In genomic region chr1:178124115-178124514, GRCh38 we compare ENCODE assay signal across 23 cellular contexts. TPM values are rescaled to one million over a fixed set of nuclear protein-coding genes. Genes with fewer than 3 reads are reported as not detected.
"Had no signal": no experiment of that assay in that cellular context is flagged by ENCODE, and none has a peak within 500 bp of the region (broad histone marks: within the 10 kb centered on the region; RNA-seq: fewer than 3 reads in every experiment).

No MANE protein-coding gene starts in this region.

- H3K4me3 ChIP-seq: colonic mucosa, gastroesophageal sphincter, heart left ventricle had no signal

- H3K9me3 ChIP-seq: colonic mucosa, gastroesophageal sphincter, heart left ventricle had no signal

- H3K4me1 Mint-ChIP-seq: activated CD4-positive, alpha-beta T cell treated with anti-CD3 and anti-CD28 coated beads, Interleukin-2, amount 10 ng/mL, durations not matched to agents 7 days and 5 days; activated naive CD4-positive, alpha-beta T cell treated with anti-CD3 and anti-CD28 coated beads, Interleukin-2, amount 10 ng/mL, durations not matched to agents 7 days and 5 days; activated naive CD8-positive, alpha-beta T cell treated with anti-CD3 and anti-CD28 coated beads, Interleukin-2, amount 50 U/mL, for 24 hours; central memory CD8-positive, alpha-beta T cell had no signal

- H3K27me3 Mint-ChIP-seq: activated CD4-positive, alpha-beta T cell treated with anti-CD3 and anti-CD28 coated beads, Interleukin-2, amount 10 ng/mL, durations not matched to agents 7 days and 5 days; activated naive CD4-positive, alpha-beta T cell treated with anti-CD3 and anti-CD28 coated beads, Interleukin-2, amount 10 ng/mL, durations not matched to agents 7 days and 5 days; activated naive CD8-positive, alpha-beta T cell treated with anti-CD3 and anti-CD28 coated beads, Interleukin-2, amount 50 U/mL, for 24 hours; brain; central memory CD8-positive, alpha-beta T cell had no signal

- H3K27ac ChIP-seq: colonic mucosa, gastroesophageal sphincter had no signal

- H3K36me3 ChIP-seq: colonic mucosa, gastroesophageal sphincter, heart left ventricle had no signal

- H3K4me1 ChIP-seq: colonic mucosa had no signal

- H3K27ac Mint-ChIP-seq: activated CD4-positive, alpha-beta T cell treated with anti-CD3 and anti-CD28 coated beads, Interleukin-2, amount 10 ng/mL, durations not matched to agents 7 days and 5 days; activated CD8-positive, alpha-beta T cell treated with anti-CD3 and anti-CD28 coated beads, Interleukin-2, amount 10 ng/mL, durations not matched to agents 7 days and 5 days; activated naive CD4-positive, alpha-beta T cell treated with anti-CD3 and anti-CD28 coated beads, Interleukin-2, amount 10 ng/mL, durations not matched to agents 7 days and 5 days; activated naive CD8-positive, alpha-beta T cell treated with anti-CD3 and anti-CD28 coated beads, Interleukin-2, amount 50 U/mL, for 24 hours; brain; nephron; T-helper 2 cell treated with Interferon-gamma antibody and Interleukin-4, amounts not matched to agents 5 μg/mL and 100 μg/mL, for 36 hours had no signal

- ATAC-seq: activated CD8-positive, alpha-beta T cell treated with anti-CD3 and anti-CD28 coated beads, Interleukin-2, amount 10 ng/mL, durations not matched to agents 7 days and 5 days; activated naive CD8-positive, alpha-beta T cell treated with anti-CD3 and anti-CD28 coated beads, Interleukin-2, amount 50 U/mL, for 24 hours; activated T-cell treated with anti-CD3 and anti-CD28 coated beads, Interleukin-2, amount 50 U/mL, for 4 hours; esophagus mucosa; gastroesophageal sphincter; heart left ventricle had no signal

- H3K9me3 Mint-ChIP-seq: activated CD4-positive, alpha-beta T cell treated with anti-CD3 and anti-CD28 coated beads, Interleukin-2, amount 10 ng/mL, durations not matched to agents 7 days and 5 days; activated naive CD4-positive, alpha-beta T cell treated with anti-CD3 and anti-CD28 coated beads, Interleukin-2, amount 10 ng/mL, durations not matched to agents 7 days and 5 days; activated naive CD8-positive, alpha-beta T cell treated with anti-CD3 and anti-CD28 coated beads, Interleukin-2, amount 50 U/mL, for 24 hours; activated T-cell treated with anti-CD3 and anti-CD28 coated beads, Interleukin-2, amount 50 U/mL, for 4 hours; central memory CD8-positive, alpha-beta T cell; T-helper 2 cell treated with Interferon-gamma antibody and Interleukin-4, amounts not matched to agents 5 μg/mL and 100 μg/mL, for 36 hours had no signal

- H3K4me3 Mint-ChIP-seq: activated CD4-positive, alpha-beta T cell treated with anti-CD3 and anti-CD28 coated beads, Interleukin-2, amount 10 ng/mL, durations not matched to agents 7 days and 5 days; activated CD8-positive, alpha-beta T cell treated with anti-CD3 and anti-CD28 coated beads, Interleukin-2, amount 10 ng/mL, durations not matched to agents 7 days and 5 days; activated naive CD4-positive, alpha-beta T cell treated with anti-CD3 and anti-CD28 coated beads, Interleukin-2, amount 10 ng/mL, durations not matched to agents 7 days and 5 days; activated naive CD8-positive, alpha-beta T cell treated with anti-CD3 and anti-CD28 coated beads, Interleukin-2, amount 50 U/mL, for 24 hours; activated T-cell treated with anti-CD3 and anti-CD28 coated beads, Interleukin-2, amount 50 U/mL, for 4 hours; brain; central memory CD8-positive, alpha-beta T cell; nephron; T-helper 2 cell treated with Interferon-gamma antibody and Interleukin-4, amounts not matched to agents 5 μg/mL and 100 μg/mL, for 36 hours had no signal

- H3K27me3 ChIP-seq: colonic mucosa, gastroesophageal sphincter, heart left ventricle had no signal

- DNase-seq: activated CD4-positive, alpha-beta T cell treated with anti-CD3 and anti-CD28 coated beads, Interleukin-2, amount 10 ng/mL, durations not matched to agents 7 days and 5 days; activated CD4-positive, CD25-positive, alpha-beta regulatory T cell; activated CD8-positive, alpha-beta memory T cell treated with anti-CD3 and anti-CD28 coated beads, Interleukin-2, amount 50 U/mL, for 4 hours; activated CD8-positive, alpha-beta T cell treated with anti-CD3 and anti-CD28 coated beads, Interleukin-2, amount 10 ng/mL, durations not matched to agents 7 days and 5 days; activated effector memory CD4-positive, alpha-beta T cell treated with Interleukin-2 at 50 U/mL for 16 hours; activated naive CD4-positive, alpha-beta T cell treated with anti-CD3 and anti-CD28 coated beads, Interleukin-2, amount 10 ng/mL, durations not matched to agents 7 days and 5 days; activated naive CD8-positive, alpha-beta T cell treated with anti-CD3 and anti-CD28 coated beads, Interleukin-2, amount 50 U/mL, for 24 hours; activated T-cell treated with anti-CD3 and anti-CD28 coated beads, Interleukin-2, amount 50 U/mL, for 4 hours; anterior cingulate cortex; colonic mucosa; heart left ventricle; kidney glomerular epithelial cell; nucleus accumbens; posterior cingulate gyrus; retina; stimulated activated CD8-positive, alpha-beta memory T cell treated with anti-CD3 and anti-CD28 coated beads, Interleukin-4, amount 100 ng/mL, for 48 hours; stimulated activated naive CD4-positive, alpha-beta T cell had no signal

- H3K36me3 Mint-ChIP-seq: activated naive CD4-positive, alpha-beta T cell treated with anti-CD3 and anti-CD28 coated beads, Interleukin-2, amount 10 ng/mL, durations not matched to agents 7 days and 5 days had no signal

RNA-seq across cellular contexts. Expression of gene RASAL2, which starts 30.2 kb away (rescaled TPM):
- total RNA-seq: activated CD4-positive, alpha-beta T cell treated with anti-CD3 and anti-CD28 coated beads, Interleukin-2, amount 10 ng/mL, durations not matched to agents 7 days and 5 days; activated CD8-positive, alpha-beta T cell treated with anti-CD3 and anti-CD28 coated beads, Interleukin-2, amount 10 ng/mL, durations not matched to agents 7 days and 5 days had no signal
